In the genomic region with DNA sequence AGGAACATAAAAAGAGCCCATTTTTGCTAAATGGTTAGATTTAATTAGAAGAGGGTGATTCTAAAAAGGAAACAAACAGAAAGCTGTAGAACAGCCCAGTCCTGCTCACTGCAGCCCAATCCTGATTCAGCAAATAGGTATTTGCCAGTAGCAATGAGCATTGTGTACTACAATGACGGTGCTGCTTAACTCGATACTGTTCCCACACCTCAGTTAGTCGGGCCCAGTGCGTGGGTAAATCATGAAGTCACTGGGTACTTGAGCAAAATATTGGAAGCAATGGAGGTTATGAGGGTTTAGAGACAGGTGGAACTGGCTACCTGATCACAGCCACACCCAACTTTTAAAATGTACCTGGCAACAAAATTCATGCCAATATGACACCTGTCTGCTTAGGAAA, we compare ENCODE assay signal across 14 cellular contexts.
DNase-seq lines count a peak whose midpoint lies in the region; ATAC-seq, FAIRE-seq and TF ChIP-seq lines count a peak whose summit lies in the region.
"Had no signal": no experiment of that assay in that cellular context is flagged by ENCODE, and none has a peak within 500 bp of the region (broad histone marks: within the 10 kb centered on the region; RNA-seq: fewer than 3 reads in every experiment).

No MANE protein-coding gene starts in this region.

- peaks cover 37% of the 10 kb centered on the region for H3K4me1 Mint-ChIP-seq in astrocyte (ENCODE audit: low read depth, unreplicated experiment)
- H3K4me1 Mint-ChIP-seq in stimulated activated naive CD8-positive, alpha-beta T cell treated with anti-CD3 and anti-CD28 coated beads, Interleukin-15, amount 100 ng/mL, for 72 hours, result no peaks in the 10 kb centered on the region

- H3K27ac Mint-ChIP-seq in astrocyte (ENCODE audit: unreplicated experiment), result peak overlapping the region; percentile 91
- H3K27ac Mint-ChIP-seq in stimulated activated naive CD8-positive, alpha-beta T cell treated with anti-CD3 and anti-CD28 coated beads, Interleukin-15, amount 100 ng/mL, for 72 hours, result no peak overlapping the region
- H3K27ac Mint-ChIP-seq: activated naive CD4-positive, alpha-beta T cell treated with anti-CD3 and anti-CD28 coated beads for 36 hours had no signal

- H3K27me3 ChIP-seq in astrocyte (ENCODE audit: insufficient read depth, low read length), result no peaks in the 10 kb centered on the region

- H3K79me2 ChIP-seq in astrocyte (ENCODE audit: insufficient read depth, low read length), result no peaks in the 10 kb centered on the region

- DNase-seq in DMS153 (lab: John Stamatoyannopoulos, UW), result peak; percentile 30
- DNase-seq in DMS153 treated with DMSO at 0.1 percent for 48 hours (lab: John Stamatoyannopoulos, UW; ENCODE audit: unreplicated experiment), result no peak
- DNase-seq in astrocyte (ENCODE audit: low read depth), result peak; percentile 94
- peak; percentile 34 for DNase-seq in iPS-NIHi11 (ENCODE audit: low spot score)
- no peak for DNase-seq in stimulated activated naive CD8-positive, alpha-beta T cell treated with anti-CD3 and anti-CD28 coated beads, Interleukin-15, amount 100 ng/mL, for 72 hours
- DNase-seq in activated CD4-positive, CD25-positive, alpha-beta regulatory T cell treated with anti-CD3 and anti-CD28 coated beads, Interleukin-2, amount 50 U/mL, for 72 hours, result no peak
- DNase-seq: activated CD4-positive, alpha-beta T cell treated with anti-CD3 and anti-CD28 coated beads, Interleukin-2, amount 50 U/mL, for 1 hour; activated naive CD4-positive, alpha-beta T cell treated with anti-CD3 and anti-CD28 coated beads for 36 hours; DMS79; small intestine had no signal

- no peaks in the 10 kb centered on the region for H3K27me3 Mint-ChIP-seq in astrocyte (ENCODE audit: low read depth, unreplicated experiment)
- no peaks in the 10 kb centered on the region for H3K27me3 Mint-ChIP-seq in stimulated activated naive CD8-positive, alpha-beta T cell treated with anti-CD3 and anti-CD28 coated beads, Interleukin-15, amount 100 ng/mL, for 72 hours

- peak overlapping the region; percentile 54 for H3K27ac ChIP-seq in astrocyte (ENCODE audit: low read depth, low read length)
- H3K27ac ChIP-seq: 22Rv1 had no signal

- peaks cover 2% of the 10 kb centered on the region for H3K36me3 Mint-ChIP-seq in astrocyte (ENCODE audit: low read depth, unreplicated experiment)

- no peak overlapping the region for H3K4me3 Mint-ChIP-seq in astrocyte (ENCODE audit: unreplicated experiment)
- no peak overlapping the region for H3K4me3 Mint-ChIP-seq in stimulated activated naive CD8-positive, alpha-beta T cell treated with anti-CD3 and anti-CD28 coated beads, Interleukin-15, amount 100 ng/mL, for 72 hours
- H3K4me3 Mint-ChIP-seq: activated naive CD4-positive, alpha-beta T cell treated with anti-CD3 and anti-CD28 coated beads for 36 hours had no signal

- peak overlapping the region; percentile 42 for H3K4me2 ChIP-seq in astrocyte (ENCODE audit: low read length)

- H3K9me3 Mint-ChIP-seq in astrocyte (ENCODE audit: unreplicated experiment), result no peaks in the 10 kb centered on the region
- H3K9me3 Mint-ChIP-seq in stimulated activated naive CD8-positive, alpha-beta T cell treated with anti-CD3 and anti-CD28 coated beads, Interleukin-15, amount 100 ng/mL, for 72 hours, result peaks cover 0 to 13% of the 10 kb centered on the region in 2 donors

- TF ChIP-seq CTCF in astrocyte (IDR thresholded peaks at IDR 0.05; ENCODE audit: insufficient read depth, low read depth, low read length), result no peak

- peaks cover 31% of the 10 kb centered on the region for H3K4me1 ChIP-seq in astrocyte (ENCODE audit: insufficient read depth, low read length)

- no peaks in the 10 kb centered on the region for H4K20me1 ChIP-seq in astrocyte (ENCODE audit: insufficient read depth, low read length)

- peak; percentile 45 for FAIRE-seq in astrocyte (lab: Jason Lieb, UNC)
- FAIRE-seq: K562, small intestine had no signal

- H3K9me3 ChIP-seq in astrocyte (ENCODE audit: insufficient read depth, low read depth, low read length), result no peaks in the 10 kb centered on the region

- no peak overlapping the region for H3K9ac ChIP-seq in astrocyte (ENCODE audit: low read length)

- H2AFZ ChIP-seq in astrocyte (ENCODE audit: low read depth, low read length), result peak overlapping the region; percentile 3

- no peak overlapping the region for H3K4me3 ChIP-seq in astrocyte (ENCODE audit: insufficient read depth, low read depth, low read length)
- H3K4me3 ChIP-seq: K562 had no signal

- ATAC-seq in stimulated activated naive CD8-positive, alpha-beta T cell treated with anti-CD3 and anti-CD28 coated beads, Interleukin-15, amount 100 ng/mL, for 72 hours, result no peak
- ATAC-seq in GM19455 (IDR thresholded peaks at IDR 0.05; ENCODE audit: unreplicated experiment), result no peak
- ATAC-seq in HG02763 (IDR thresholded peaks at IDR 0.05; ENCODE audit: unreplicated experiment), result no peak
- ATAC-seq: K562 had no signal

- no peaks in the 10 kb centered on the region for H3K36me3 ChIP-seq in astrocyte (ENCODE audit: insufficient read depth, low read length)

Comparison
In these comparisons a context has a peak if more than half of its experiments do, and no peak if none do; other contexts are left out.
1. DNase-seq: peak in DMS153 (single experiment), astrocyte (single experiment) and iPS-NIHi11 (single experiment); none in DMS153 treated with DMSO at 0.1 percent for 48 hours (single experiment), stimulated activated naive CD8-positive, alpha-beta T cell treated with anti-CD3 and anti-CD28 coated beads, Interleukin-15, amount 100 ng/mL, for 72 hours (0 of 2) and activated CD4-positive, CD25-positive, alpha-beta regulatory T cell treated with anti-CD3 and anti-CD28 coated beads, Interleukin-2, amount 50 U/mL, for 72 hours (single experiment).